Comparison of ENCODE assay signal across 19 cellular contexts in the genomic region with DNA sequence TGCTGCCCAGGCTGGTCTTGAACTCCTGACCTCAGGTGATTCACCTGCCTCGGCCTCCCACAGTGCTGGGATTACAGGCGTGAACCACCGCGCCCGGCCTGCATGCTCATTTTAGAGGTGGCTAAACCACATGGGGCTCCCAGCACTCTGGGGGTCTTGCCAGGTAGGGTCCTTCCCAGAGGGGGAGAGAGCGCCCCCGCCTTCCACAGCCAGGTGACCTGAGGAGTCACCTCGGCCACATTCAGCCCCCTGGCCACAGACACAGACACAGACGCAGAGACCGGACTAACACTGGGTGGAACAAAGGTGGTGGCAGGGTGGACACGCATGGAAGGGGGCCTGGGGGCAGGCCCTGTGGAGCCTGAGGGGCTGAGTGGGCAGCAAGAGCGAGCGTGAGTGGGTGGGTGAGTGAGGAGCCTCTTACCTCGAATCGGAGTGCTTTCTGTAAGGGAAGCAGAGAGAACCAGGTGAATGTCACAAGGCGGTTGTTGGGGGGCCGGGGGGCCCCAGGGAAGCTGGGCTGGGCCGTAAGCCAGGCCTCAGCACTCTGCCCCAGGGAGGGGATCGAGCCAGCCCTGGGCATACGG.
"Had no signal": no experiment of that assay in that cellular context is flagged by ENCODE, and none has a peak within 500 bp of the region (broad histone marks: within the 10 kb centered on the region; RNA-seq: fewer than 3 reads in every experiment).

No MANE protein-coding gene starts in this region.

- H3K36me3 ChIP-seq: uterus had no signal

- DNase-seq: activated CD4-positive, CD25-positive, alpha-beta regulatory T cell treated with anti-CD3 and anti-CD28 coated beads, Interleukin-2, amount 50 U/mL, for 72 hours; activated naive CD4-positive, alpha-beta T cell treated with Interleukin-2 at 50 U/mL for 16 hours; aorta; cerebellar nuclear complex; effector memory CD8-positive, alpha-beta T cell; left ventricle myocardium superior; mesendoderm; spleen; stomach; T-helper 1 cell; T1000; thyroid gland; uterus had no signal

- H3K36me3 Mint-ChIP-seq: natural killer cell treated with Interleukin-12 subunit alpha and Interleukin-12 subunit beta and Interleukin-15 and Interleukin-18, amount 100 ng/mL, for 72 hours had no signal

- H3K27me3 Mint-ChIP-seq: activated T-helper 17 cell treated with anti-CD3 and anti-CD28 coated beads, Interleukin-2, amount 50 U/mL, for 72 hours; dendritic cell treated with granulocyte-macrophage colony-stimulating factor and Interleukin-4, amounts not matched to agents 40 ng/mL and 50 ng/mL, for 4 days; natural killer cell treated with Interleukin-12 subunit alpha and Interleukin-12 subunit beta and Interleukin-15 and Interleukin-18, amount 100 ng/mL, for 72 hours had no signal

- H3K27ac Mint-ChIP-seq: activated T-helper 17 cell treated with anti-CD3 and anti-CD28 coated beads, Interleukin-2, amount 50 U/mL, for 72 hours; dendritic cell treated with granulocyte-macrophage colony-stimulating factor and Interleukin-4, amounts not matched to agents 40 ng/mL and 50 ng/mL, for 4 days; effector memory CD8-positive, alpha-beta T cell; natural killer cell treated with Interleukin-12 subunit alpha and Interleukin-12 subunit beta and Interleukin-15 and Interleukin-18, amount 100 ng/mL, for 72 hours had no signal

- H3K9me3 Mint-ChIP-seq: natural killer cell treated with Interleukin-12 subunit alpha and Interleukin-12 subunit beta and Interleukin-15 and Interleukin-18, amount 100 ng/mL, for 72 hours had no signal

- H3K4me1 ChIP-seq: spleen, stomach, thyroid gland, uterus had no signal

- H3K4me1 Mint-ChIP-seq: activated T-helper 17 cell treated with anti-CD3 and anti-CD28 coated beads, Interleukin-2, amount 50 U/mL, for 72 hours had no signal

- H3K4me3 ChIP-seq: hepatocyte, spleen, stomach, thyroid gland, uterus had no signal

- ATAC-seq: activated T-helper 17 cell treated with anti-CD3 and anti-CD28 coated beads, Interleukin-2, amount 50 U/mL, for 72 hours; effector memory CD8-positive, alpha-beta T cell; left ventricle myocardium superior; natural killer cell treated with Interleukin-12 subunit alpha and Interleukin-12 subunit beta and Interleukin-15 and Interleukin-18, amount 100 ng/mL, for 72 hours; sciatic nerve had no signal

- H3K4me3 Mint-ChIP-seq: activated T-helper 17 cell treated with anti-CD3 and anti-CD28 coated beads, Interleukin-2, amount 50 U/mL, for 72 hours; dendritic cell treated with granulocyte-macrophage colony-stimulating factor and Interleukin-4, amounts not matched to agents 40 ng/mL and 50 ng/mL, for 4 days; effector memory CD8-positive, alpha-beta T cell; natural killer cell treated with Interleukin-12 subunit alpha and Interleukin-12 subunit beta and Interleukin-15 and Interleukin-18, amount 100 ng/mL, for 72 hours had no signal

- H3K27ac ChIP-seq: epithelial cell of prostate, hepatocyte, spleen, stomach, thyroid gland, uterus had no signal
